In the genomic region with DNA sequence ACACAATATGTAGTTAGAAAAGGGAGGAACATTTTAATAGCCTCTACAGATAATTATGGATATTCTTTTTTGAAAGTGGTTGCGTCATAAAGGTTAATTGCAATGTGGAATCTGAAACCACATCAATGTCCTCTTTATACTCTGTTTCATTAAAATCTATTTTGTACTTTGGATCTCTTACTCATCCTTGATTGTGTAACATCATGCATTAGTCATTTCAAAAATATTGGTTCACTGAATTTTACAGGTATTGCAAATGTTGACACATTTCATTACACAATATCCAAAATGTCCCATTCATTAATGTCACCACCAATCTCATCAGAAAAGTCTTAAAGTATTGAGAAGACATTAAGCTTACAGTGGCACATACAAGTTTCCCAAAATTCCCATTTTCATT, we compare ENCODE assay signal across 1 cellular context.
TF ChIP-seq lines count a peak whose summit lies in the region.

No MANE protein-coding gene starts in this region.

TF ChIP-seq in GM12878, 131 proteins besides CTCF, POLR2A, EP300 and RAD21 (continued from another document):
- TF ChIP-seq, protein P1, sequence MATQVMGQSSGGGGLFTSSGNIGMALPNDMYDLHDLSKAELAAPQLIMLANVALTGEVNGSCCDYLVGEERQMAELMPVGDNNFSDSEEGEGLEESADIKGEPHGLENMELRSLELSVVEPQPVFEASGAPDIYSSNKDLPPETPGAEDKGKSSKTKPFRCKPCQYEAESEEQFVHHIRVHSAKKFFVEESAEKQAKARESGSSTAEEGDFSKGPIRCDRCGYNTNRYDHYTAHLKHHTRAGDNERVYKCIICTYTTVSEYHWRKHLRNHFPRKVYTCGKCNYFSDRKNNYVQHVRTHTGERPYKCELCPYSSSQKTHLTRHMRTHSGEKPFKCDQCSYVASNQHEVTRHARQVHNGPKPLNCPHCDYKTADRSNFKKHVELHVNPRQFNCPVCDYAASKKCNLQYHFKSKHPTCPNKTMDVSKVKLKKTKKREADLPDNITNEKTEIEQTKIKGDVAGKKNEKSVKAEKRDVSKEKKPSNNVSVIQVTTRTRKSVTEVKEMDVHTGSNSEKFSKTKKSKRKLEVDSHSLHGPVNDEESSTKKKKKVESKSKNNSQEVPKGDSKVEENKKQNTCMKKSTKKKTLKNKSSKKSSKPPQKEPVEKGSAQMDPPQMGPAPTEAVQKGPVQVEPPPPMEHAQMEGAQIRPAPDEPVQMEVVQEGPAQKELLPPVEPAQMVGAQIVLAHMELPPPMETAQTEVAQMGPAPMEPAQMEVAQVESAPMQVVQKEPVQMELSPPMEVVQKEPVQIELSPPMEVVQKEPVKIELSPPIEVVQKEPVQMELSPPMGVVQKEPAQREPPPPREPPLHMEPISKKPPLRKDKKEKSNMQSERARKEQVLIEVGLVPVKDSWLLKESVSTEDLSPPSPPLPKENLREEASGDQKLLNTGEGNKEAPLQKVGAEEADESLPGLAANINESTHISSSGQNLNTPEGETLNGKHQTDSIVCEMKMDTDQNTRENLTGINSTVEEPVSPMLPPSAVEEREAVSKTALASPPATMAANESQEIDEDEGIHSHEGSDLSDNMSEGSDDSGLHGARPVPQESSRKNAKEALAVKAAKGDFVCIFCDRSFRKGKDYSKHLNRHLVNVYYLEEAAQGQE (IDR thresholded peaks at IDR 0.05; ENCODE audit: low read depth, low read length), result no peak
- peak; percentile 9; the same call in 1 of the 2 replicates for TF ChIP-seq RUNX3 (IDR thresholded peaks at IDR 0.05; ENCODE audit: low read length)
- TF ChIP-seq MYB (IDR thresholded peaks at IDR 0.05; ENCODE audit: borderline replicate concordance, low read depth, low read length), result no peak
- TF ChIP-seq RELA (IDR thresholded peaks at IDR 0.05; ENCODE audit: borderline replicate concordance, partially characterized antibody), result no peak
- TF ChIP-seq, protein P2, sequence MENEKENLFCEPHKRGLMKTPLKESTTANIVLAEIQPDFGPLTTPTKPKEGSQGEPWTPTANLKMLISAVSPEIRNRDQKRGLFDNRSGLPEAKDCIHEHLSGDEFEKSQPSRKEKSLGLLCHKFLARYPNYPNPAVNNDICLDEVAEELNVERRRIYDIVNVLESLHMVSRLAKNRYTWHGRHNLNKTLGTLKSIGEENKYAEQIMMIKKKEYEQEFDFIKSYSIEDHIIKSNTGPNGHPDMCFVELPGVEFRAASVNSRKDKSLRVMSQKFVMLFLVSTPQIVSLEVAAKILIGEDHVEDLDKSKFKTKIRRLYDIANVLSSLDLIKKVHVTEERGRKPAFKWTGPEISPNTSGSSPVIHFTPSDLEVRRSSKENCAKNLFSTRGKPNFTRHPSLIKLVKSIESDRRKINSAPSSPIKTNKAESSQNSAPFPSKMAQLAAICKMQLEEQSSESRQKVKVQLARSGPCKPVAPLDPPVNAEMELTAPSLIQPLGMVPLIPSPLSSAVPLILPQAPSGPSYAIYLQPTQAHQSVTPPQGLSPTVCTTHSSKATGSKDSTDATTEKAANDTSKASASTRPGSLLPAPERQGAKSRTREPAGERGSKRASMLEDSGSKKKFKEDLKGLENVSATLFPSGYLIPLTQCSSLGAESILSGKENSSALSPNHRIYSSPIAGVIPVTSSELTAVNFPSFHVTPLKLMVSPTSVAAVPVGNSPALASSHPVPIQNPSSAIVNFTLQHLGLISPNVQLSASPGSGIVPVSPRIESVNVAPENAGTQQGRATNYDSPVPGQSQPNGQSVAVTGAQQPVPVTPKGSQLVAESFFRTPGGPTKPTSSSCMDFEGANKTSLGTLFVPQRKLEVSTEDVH (IDR thresholded peaks at IDR 0.05; ENCODE audit: low read depth, partially characterized antibody), result no peak
- no peak for TF ChIP-seq GATAD2B (conservative IDR thresholded peaks at IDR 0.05; ENCODE audit: low read depth)
- TF ChIP-seq MEF2A (IDR thresholded peaks at IDR 0.05; ENCODE audit: insufficient read depth, low read depth, low read length), result no peak
- TF ChIP-seq SIN3A (IDR thresholded peaks at IDR 0.05; ENCODE audit: low read depth, low read length), result no peak
- peak; percentile 81 for TF ChIP-seq MTA2 (IDR thresholded peaks at IDR 0.05; ENCODE audit: low read depth)
- no peak for TF ChIP-seq BRCA1 (IDR thresholded peaks at IDR 0.05; ENCODE audit: low read depth, low read length)
- TF ChIP-seq CBFB (IDR thresholded peaks at IDR 0.05; ENCODE audit: low read depth), result no peak
- no peak for TF ChIP-seq SREBF1 (IDR thresholded peaks at IDR 0.05; ENCODE audit: low read length)
- no peak for TF ChIP-seq EGR1 (IDR thresholded peaks at IDR 0.05; ENCODE audit: borderline replicate concordance in 1 of 2, low read depth in 2 of 2, low read length in 2 of 2)
- no peak for TF ChIP-seq KAT2A (conservative IDR thresholded peaks at IDR 0.05; ENCODE audit: control insufficient read depth, low read depth, low read length)
- TF ChIP-seq, protein P3, sequence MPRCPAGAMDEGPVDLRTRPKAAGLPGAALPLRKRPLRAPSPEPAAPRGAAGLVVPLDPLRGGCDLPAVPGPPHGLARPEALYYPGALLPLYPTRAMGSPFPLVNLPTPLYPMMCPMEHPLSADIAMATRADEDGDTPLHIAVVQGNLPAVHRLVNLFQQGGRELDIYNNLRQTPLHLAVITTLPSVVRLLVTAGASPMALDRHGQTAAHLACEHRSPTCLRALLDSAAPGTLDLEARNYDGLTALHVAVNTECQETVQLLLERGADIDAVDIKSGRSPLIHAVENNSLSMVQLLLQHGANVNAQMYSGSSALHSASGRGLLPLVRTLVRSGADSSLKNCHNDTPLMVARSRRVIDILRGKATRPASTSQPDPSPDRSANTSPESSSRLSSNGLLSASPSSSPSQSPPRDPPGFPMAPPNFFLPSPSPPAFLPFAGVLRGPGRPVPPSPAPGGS (IDR thresholded peaks at IDR 0.05; ENCODE audit: borderline replicate concordance, insufficient read depth, low read depth, low read length, poor library complexity, severe bottlenecking), result peak; percentile 30
- no peak for TF ChIP-seq GABPA (IDR thresholded peaks at IDR 0.05; ENCODE audit: low read depth)
- TF ChIP-seq BMI1 (IDR thresholded peaks at IDR 0.05; ENCODE audit: borderline replicate concordance), result no peak
- no peak for TF ChIP-seq PAX8 (IDR thresholded peaks at IDR 0.05)
- TF ChIP-seq, protein P4, sequence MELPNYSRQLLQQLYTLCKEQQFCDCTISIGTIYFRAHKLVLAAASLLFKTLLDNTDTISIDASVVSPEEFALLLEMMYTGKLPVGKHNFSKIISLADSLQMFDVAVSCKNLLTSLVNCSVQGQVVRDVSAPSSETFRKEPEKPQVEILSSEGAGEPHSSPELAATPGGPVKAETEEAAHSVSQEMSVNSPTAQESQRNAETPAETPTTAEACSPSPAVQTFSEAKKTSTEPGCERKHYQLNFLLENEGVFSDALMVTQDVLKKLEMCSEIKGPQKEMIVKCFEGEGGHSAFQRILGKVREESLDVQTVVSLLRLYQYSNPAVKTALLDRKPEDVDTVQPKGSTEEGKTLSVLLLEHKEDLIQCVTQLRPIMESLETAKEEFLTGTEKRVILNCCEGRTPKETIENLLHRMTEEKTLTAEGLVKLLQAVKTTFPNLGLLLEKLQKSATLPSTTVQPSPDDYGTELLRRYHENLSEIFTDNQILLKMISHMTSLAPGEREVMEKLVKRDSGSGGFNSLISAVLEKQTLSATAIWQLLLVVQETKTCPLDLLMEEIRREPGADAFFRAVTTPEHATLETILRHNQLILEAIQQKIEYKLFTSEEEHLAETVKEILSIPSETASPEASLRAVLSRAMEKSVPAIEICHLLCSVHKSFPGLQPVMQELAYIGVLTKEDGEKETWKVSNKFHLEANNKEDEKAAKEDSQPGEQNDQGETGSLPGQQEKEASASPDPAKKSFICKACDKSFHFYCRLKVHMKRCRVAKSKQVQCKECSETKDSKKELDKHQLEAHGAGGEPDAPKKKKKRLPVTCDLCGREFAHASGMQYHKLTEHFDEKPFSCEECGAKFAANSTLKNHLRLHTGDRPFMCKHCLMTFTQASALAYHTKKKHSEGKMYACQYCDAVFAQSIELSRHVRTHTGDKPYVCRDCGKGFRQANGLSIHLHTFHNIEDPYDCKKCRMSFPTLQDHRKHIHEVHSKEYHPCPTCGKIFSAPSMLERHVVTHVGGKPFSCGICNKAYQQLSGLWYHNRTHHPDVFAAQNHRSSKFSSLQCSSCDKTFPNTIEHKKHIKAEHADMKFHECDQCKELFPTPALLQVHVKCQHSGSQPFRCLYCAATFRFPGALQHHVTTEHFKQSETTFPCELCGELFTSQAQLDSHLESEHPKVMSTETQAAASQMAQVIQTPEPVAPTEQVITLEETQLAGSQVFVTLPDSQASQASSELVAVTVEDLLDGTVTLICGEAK (IDR thresholded peaks at IDR 0.05; ENCODE audit: borderline replicate concordance), result no peak
- TF ChIP-seq ETV6 (conservative IDR thresholded peaks at IDR 0.05 in 1 of 2, IDR thresholded peaks at IDR 0.05 in 1 of 2; ENCODE audit: borderline replicate concordance in 1 of 2, low read depth in 1 of 2), result no peak
- no peak for TF ChIP-seq SMAD1 (IDR thresholded peaks at IDR 0.05; ENCODE audit: low read depth, partially characterized antibody)
- TF ChIP-seq CHD4 (IDR thresholded peaks at IDR 0.05), result no peak
- TF ChIP-seq TCF7 (IDR thresholded peaks at IDR 0.05; ENCODE audit: borderline replicate concordance), result no peak
- TF ChIP-seq PAX5 (IDR thresholded peaks at IDR 0.05; ENCODE audit: borderline replicate concordance, low read depth, low read length), result no peak
- peak; percentile 66; the same call in 1 of the 2 replicates for TF ChIP-seq NR2F1 (conservative IDR thresholded peaks at IDR 0.05)
- TF ChIP-seq, protein P5, sequence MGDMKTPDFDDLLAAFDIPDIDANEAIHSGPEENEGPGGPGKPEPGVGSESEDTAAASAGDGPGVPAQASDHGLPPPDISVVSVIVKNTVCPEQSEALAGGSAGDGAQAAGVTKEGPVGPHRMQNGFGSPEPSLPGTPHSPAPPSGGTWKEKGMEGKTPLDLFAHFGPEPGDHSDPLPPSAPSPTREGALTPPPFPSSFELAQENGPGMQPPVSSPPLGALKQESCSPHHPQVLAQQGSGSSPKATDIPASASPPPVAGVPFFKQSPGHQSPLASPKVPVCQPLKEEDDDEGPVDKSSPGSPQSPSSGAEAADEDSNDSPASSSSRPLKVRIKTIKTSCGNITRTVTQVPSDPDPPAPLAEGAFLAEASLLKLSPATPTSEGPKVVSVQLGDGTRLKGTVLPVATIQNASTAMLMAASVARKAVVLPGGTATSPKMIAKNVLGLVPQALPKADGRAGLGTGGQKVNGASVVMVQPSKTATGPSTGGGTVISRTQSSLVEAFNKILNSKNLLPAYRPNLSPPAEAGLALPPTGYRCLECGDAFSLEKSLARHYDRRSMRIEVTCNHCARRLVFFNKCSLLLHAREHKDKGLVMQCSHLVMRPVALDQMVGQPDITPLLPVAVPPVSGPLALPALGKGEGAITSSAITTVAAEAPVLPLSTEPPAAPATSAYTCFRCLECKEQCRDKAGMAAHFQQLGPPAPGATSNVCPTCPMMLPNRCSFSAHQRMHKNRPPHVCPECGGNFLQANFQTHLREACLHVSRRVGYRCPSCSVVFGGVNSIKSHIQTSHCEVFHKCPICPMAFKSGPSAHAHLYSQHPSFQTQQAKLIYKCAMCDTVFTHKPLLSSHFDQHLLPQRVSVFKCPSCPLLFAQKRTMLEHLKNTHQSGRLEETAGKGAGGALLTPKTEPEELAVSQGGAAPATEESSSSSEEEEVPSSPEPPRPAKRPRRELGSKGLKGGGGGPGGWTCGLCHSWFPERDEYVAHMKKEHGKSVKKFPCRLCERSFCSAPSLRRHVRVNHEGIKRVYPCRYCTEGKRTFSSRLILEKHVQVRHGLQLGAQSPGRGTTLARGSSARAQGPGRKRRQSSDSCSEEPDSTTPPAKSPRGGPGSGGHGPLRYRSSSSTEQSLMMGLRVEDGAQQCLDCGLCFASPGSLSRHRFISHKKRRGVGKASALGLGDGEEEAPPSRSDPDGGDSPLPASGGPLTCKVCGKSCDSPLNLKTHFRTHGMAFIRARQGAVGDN (IDR thresholded peaks at IDR 0.05), result no peak
- TF ChIP-seq RAD51 (IDR thresholded peaks at IDR 0.05), result no peak
- TF ChIP-seq RBBP5 (conservative IDR thresholded peaks at IDR 0.05), result no peak
- TF ChIP-seq HDAC6 (IDR thresholded peaks at IDR 0.05; ENCODE audit: unreplicated experiment), result no peak
